21 cellular contexts compared by ENCODE assay signal in the genomic region with DNA sequence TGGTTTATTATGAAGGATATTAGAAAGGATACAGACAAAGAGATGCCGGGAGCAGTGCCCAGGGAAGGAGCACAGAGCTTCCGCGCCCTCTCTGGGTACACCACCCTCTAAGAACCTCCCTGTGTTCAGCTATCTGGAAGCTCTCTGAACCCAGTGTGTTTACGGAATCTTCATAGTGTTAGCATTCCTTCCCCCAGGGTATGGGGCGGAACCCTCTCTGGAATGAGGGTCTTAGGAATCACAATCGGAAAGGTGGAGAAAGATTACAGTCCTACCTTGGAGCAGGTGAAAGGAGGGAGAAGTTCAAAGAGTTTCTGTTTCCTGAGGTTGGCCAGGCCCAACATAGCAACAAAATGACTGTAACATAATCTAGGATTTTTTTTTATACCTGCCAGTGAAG. TPM values are rescaled to one million over a fixed set of nuclear protein-coding genes. Genes with fewer than 3 reads are reported as not detected.
DNase-seq lines count a peak whose midpoint lies in the region; ATAC-seq, FAIRE-seq and TF ChIP-seq lines count a peak whose summit lies in the region.
"Had no signal": no experiment of that assay in that cellular context is flagged by ENCODE, and none has a peak within 500 bp of the region (broad histone marks: within the 10 kb centered on the region; RNA-seq: fewer than 3 reads in every experiment).

No MANE protein-coding gene starts in this region.

- H3K9me3 Mint-ChIP-seq in chondrocyte (ENCODE audit: low read depth): no peaks in the 10 kb centered on the region
- H3K9me3 Mint-ChIP-seq in progenitor cell of endocrine pancreas (ENCODE audit: low read depth): no peaks in the 10 kb centered on the region

- FAIRE-seq in urothelium cell line (lab: Jason Lieb, UNC): no peak
- FAIRE-seq: G401.6 had no signal

- no peak for TF ChIP-seq CTCF in chondrocyte (IDR thresholded peaks at IDR 0.05)
- TF ChIP-seq CTCF in progenitor cell of endocrine pancreas (IDR thresholded peaks at IDR 0.05; ENCODE audit: unreplicated experiment): no peak

- peak overlapping the region; percentile 36 for H3K27ac Mint-ChIP-seq in chondrocyte (ENCODE audit: unreplicated experiment)
- H3K27ac Mint-ChIP-seq in progenitor cell of endocrine pancreas: peak overlapping the region; percentile 13

- H3K4me3 Mint-ChIP-seq in chondrocyte (ENCODE audit: unreplicated experiment) (no peak overlapping the region), progenitor cell of endocrine pancreas (ENCODE audit: low read depth) (no peak overlapping the region)

- ATAC-seq in GM18511 (IDR thresholded peaks at IDR 0.05; ENCODE audit: unreplicated experiment): no peak
- ATAC-seq: HCT116, PC-3, Right ventricle myocardium inferior, SK-N-SH treated with all-trans-retinoic acid at 6 μM for 48 hours had no signal

- H3K4me1 Mint-ChIP-seq in chondrocyte (ENCODE audit: low read depth): peaks cover 15% of the 10 kb centered on the region
- H3K4me1 Mint-ChIP-seq in progenitor cell of endocrine pancreas (ENCODE audit: low read depth): peaks cover 11% of the 10 kb centered on the region

- H3K27me3 Mint-ChIP-seq in chondrocyte (ENCODE audit: low read depth): no peaks in the 10 kb centered on the region
- no peaks in the 10 kb centered on the region for H3K27me3 Mint-ChIP-seq in progenitor cell of endocrine pancreas

- H3K36me3 Mint-ChIP-seq in chondrocyte (ENCODE audit: low read depth) (no peaks in the 10 kb centered on the region), progenitor cell of endocrine pancreas (ENCODE audit: insufficient read depth) (no peaks in the 10 kb centered on the region)

- DNase-seq in ELF-1 (ENCODE audit: low read depth, low spot score) (peak; percentile 95), chondrocyte (ENCODE audit: low spot score) (no peak), islet precursor cell (peak; percentile 89), progenitor cell of endocrine pancreas (ENCODE audit: low spot score, unreplicated experiment) (no peak), D341Med (ENCODE audit: low spot score) (no peak), urothelium cell line (ENCODE audit: low spot score) (no peak)
- DNase-seq: DMS53, GOT3, Kasumi-1, NCI-H1092 treated with DMSO at 0.1 percent for 48 hours, NCI-H1436, NCI-H187 treated with DMSO at 0.1 percent for 48 hours, NCI-H524, NCI-H748 treated with DMSO at 0.1 percent for 48 hours, PC-3, SJCRH30 had no signal

RNA-seq across cellular contexts. Expression of gene NUDT4, which starts 6.8 kb away (rescaled TPM):
- 48.3 to 69.0 TPM (median 67.1 TPM) in 3 replicates for total RNA-seq in chondrocyte
- total RNA-seq in progenitor cell of endocrine pancreas: 66.3 and 68.8 TPM in 2 replicates

Comparison
In these comparisons a context has a peak if more than half of its experiments do, and no peak if none do; other contexts are left out.
1. DNase-seq: peak in ELF-1 (single experiment) and islet precursor cell (single experiment); none in chondrocyte (single experiment), progenitor cell of endocrine pancreas (single experiment), D341Med (single experiment) and urothelium cell line (single experiment).